In genomic region chr2:229060147-229060546, GRCh38 we compare ENCODE assay signal across 34 cellular contexts.
"Had no signal": no experiment of that assay in that cellular context is flagged by ENCODE, and none has a peak within 500 bp of the region (broad histone marks: within the 10 kb centered on the region; RNA-seq: fewer than 3 reads in every experiment).

No MANE protein-coding gene starts in this region.

- H3K27me3 ChIP-seq: MG63 had no signal

- H3K4me3 ChIP-seq: MG63 had no signal

- DNase-seq: Karpas-422, Kasumi-1, MG63, MM.1S, MV-4-11, NCI-H1048, NCI-H1092, NCI-H1092 treated with DMSO at 0.1 percent for 48 hours, NCI-H1105, NCI-H1417, NCI-H1417 treated with DMSO at 0.1 percent for 48 hours, NCI-H1436, NCI-H1436 treated with DMSO at 0.1 percent for 48 hours, NCI-H146, NCI-H1694, NCI-H1694 treated with DMSO at 0.1 percent for 48 hours, NCI-H187, NCI-H187 treated with DMSO at 0.1 percent for 48 hours, NCI-H1930, NCI-H2029, NCI-H2029 treated with DMSO at 0.1 percent for 48 hours, NCI-H2081, NCI-H2081 treated with DMSO at 0.1 percent for 48 hours, NCI-H2107, NCI-H2171, NCI-H2171 treated with DMSO at 0.1 percent for 48 hours, NCI-H2227 treated with DMSO at 0.1 percent for 48 hours, NCI-H226, NCI-H345, NCI-H446, NCI-H446 treated with DMSO at 0.1 percent for 48 hours, NCI-H510A, NCI-H510A treated with DMSO at 0.1 percent for 48 hours, NCI-H524 had no signal
